ENCODE assay signal across 8 cellular contexts in the genomic region with DNA sequence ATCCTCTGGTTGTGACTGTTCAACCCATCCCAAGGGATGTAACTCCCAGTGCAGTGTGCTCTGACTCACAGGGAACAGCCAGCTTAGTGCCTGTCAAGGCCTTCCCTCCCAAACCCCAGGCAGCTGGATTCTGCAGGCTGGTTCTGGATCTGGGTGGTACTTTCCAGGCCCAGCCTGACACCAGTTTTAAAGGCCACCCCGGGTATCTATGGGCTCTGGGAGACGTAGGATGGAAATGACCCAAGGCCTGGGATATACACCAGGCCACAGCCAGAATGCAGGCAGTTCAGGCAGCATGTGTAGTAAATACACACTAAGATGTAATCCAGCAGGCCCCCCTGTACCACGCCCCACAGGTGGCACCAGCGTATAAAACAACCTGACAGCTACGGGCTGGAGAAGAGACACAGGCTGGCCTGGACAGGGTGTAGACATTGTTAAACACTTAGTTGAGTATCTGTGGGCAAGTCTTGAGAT.
DNase-seq lines count a peak whose midpoint lies in the region; ATAC-seq and TF ChIP-seq lines count a peak whose summit lies in the region.

No MANE protein-coding gene starts in this region.

- H3K4me3 ChIP-seq in IMR-90 (ENCODE audit: insufficient read depth, low read depth, low read length): no peak overlapping the region
- H3K4me3 ChIP-seq in kidney epithelial cell (ENCODE audit: low read depth, low read length): no peak overlapping the region

- ATAC-seq in GM21723 (IDR thresholded peaks at IDR 0.05; ENCODE audit: unreplicated experiment): peak; percentile 35
- peak; percentile 76 for ATAC-seq in IMR-90 (ENCODE audit: low read depth)

- dilution Hi-C loops in IMR-90 (cut with HindIII; ENCODE audit: low sequenced_read_pairs, unreplicated experiment): no loop called here

- peak overlapping the region; percentile 9 to 74; a peak in 3 of 4 replicates for H4K8ac ChIP-seq in IMR-90 (ENCODE audit: low read depth in 2 of 2, low read length in 2 of 2)

- no peak for TF ChIP-seq RAD21 in IMR-90 (IDR thresholded peaks at IDR 0.05; ENCODE audit: low read length)

- H3K23ac ChIP-seq in IMR-90 (ENCODE audit: low read depth, low read length): peak overlapping the region; percentile 79

- H3K9me1 ChIP-seq in IMR-90 (ENCODE audit: insufficient read depth, low read length): peaks cover 13% of the 10 kb centered on the region; the same call in 1 of the 2 replicates

- no TSS peak for BruUV-seq in IMR-90 (replicated peaks; lab: Mats Ljungman, UMichigan)

- H3K79me1 ChIP-seq in IMR-90 (ENCODE audit: low read depth in 1 of 2, low read length in 2 of 2): no peaks in the 10 kb centered on the region

- in situ Hi-C loops in IMR-90 (cut with MboI; ENCODE audit: low sequenced_read_pairs): loop anchor here (25.0 kb wide), 1 partner anchor 105 kb away; no protein-coding TSS in a partner anchor

- CTCF ChIA-PET in IMR-90 (lab: Yijun Ruan, JAX): interaction anchor here (0.6 to 1.5 kb wide), 4 partner anchors 26 to 183 kb away, joined by 3 to 6 read pairs (median 4); no protein-coding TSS in a partner anchor

- H2AFZ ChIP-seq in IMR-90 (replicated peaks; ENCODE audit: low read length, poor library complexity): peak overlapping the region; percentile 81

- H3K56ac ChIP-seq in IMR-90 (ENCODE audit: extremely low read depth, insufficient read depth, low read length): peak overlapping the region; percentile 77

- peak overlapping the region; percentile 56 for H3K14ac ChIP-seq in IMR-90 (replicated peaks; ENCODE audit: low read depth, low read length)

- intact Hi-C loops in IMR-90 (cut with micrococcal nuclease): no loop called here

- POLR2A ChIA-PET in IMR-90 (lab: Charles Lee; ENCODE audit: unreplicated experiment): no interaction called here

- peak overlapping the region; percentile 43; the same call in 2 of the 3 replicates for H2BK15ac ChIP-seq in IMR-90 (ENCODE audit: low read depth, low read length)

- TF ChIP-seq CTCF in IMR-90 (conservative IDR thresholded peaks at IDR 0.05; ENCODE audit: low read depth, low read length) (no peak), kidney epithelial cell (IDR thresholded peaks at IDR 0.05; ENCODE audit: insufficient read depth, low read length, poor library complexity, severe bottlenecking) (no peak)

- H2AK9ac ChIP-seq in IMR-90 (replicated peaks; ENCODE audit: low read depth, low read length, poor library complexity): peak overlapping the region; percentile 75

- peak overlapping the region; percentile 80 for H4K91ac ChIP-seq in IMR-90 (ENCODE audit: insufficient read depth, low read depth, low read length)

- H4K5ac ChIP-seq in IMR-90 (ENCODE audit: low read depth, low read length): peak overlapping the region; percentile 12; the same call in 1 of the 2 replicates

- H3K4me1 ChIP-seq in IMR-90 (ENCODE audit: control insufficient read depth, insufficient read depth, low read length): peaks cover 11% of the 10 kb centered on the region

- no peak for TF ChIP-seq POLR2A in IMR-90 (IDR thresholded peaks at IDR 0.05; ENCODE audit: low read depth, low read length)

- peak overlapping the region; percentile 94 for H3K4ac ChIP-seq in IMR-90 (ENCODE audit: low read depth, low read length)

- peak overlapping the region; percentile 80 for H3K4me2 ChIP-seq in IMR-90 (ENCODE audit: low read depth, low read length)

- no peaks in the 10 kb centered on the region for H3K27me3 ChIP-seq in IMR-90 (ENCODE audit: control insufficient read depth, insufficient read depth, low read length)
- no peaks in the 10 kb centered on the region for H3K27me3 ChIP-seq in kidney epithelial cell (ENCODE audit: control insufficient read depth, insufficient read depth, low read length)

- peak overlapping the region; percentile 90 for H2BK5ac ChIP-seq in IMR-90 (ENCODE audit: low read depth, low read length, poor library complexity, severe bottlenecking)

- no peaks in the 10 kb centered on the region for H3K9me3 ChIP-seq in IMR-90 (ENCODE audit: control insufficient read depth, insufficient read depth, low read length)

- H2AK5ac ChIP-seq in IMR-90 (ENCODE audit: low read depth, low read length): peak overlapping the region; percentile 73

- WGBS in IMR-90 (ENCODE audit: extremely low coverage in 2 of 2, insufficient read length in 1 of 2), 2 experiments: 60% methylated on average over 1 of the region's 5 CpGs; no CpG with 5 or more reads in 1 of the 2 experiments

- H3K9ac ChIP-seq in IMR-90 (ENCODE audit: low read depth, low read length): 0 out of 2 replicates have a peak overlapping the region, but pooled peaks have one; percentile 10

- H3K27ac ChIP-seq in IMR-90 (ENCODE audit: insufficient read depth, low read length): peak overlapping the region; percentile 53

- DNase-seq in ELF-1 (ENCODE audit: low read depth, low spot score): peak; percentile 81
- DNase-seq in IMR-90: peak; percentile 75
- DNase-seq in activated naive CD4-positive, alpha-beta T cell treated with Interleukin-2 at 50 U/mL for 16 hours: peak; percentile 31
- peak; percentile 34 for DNase-seq in kidney epithelial cell (ENCODE audit: low read depth)
- no peak for DNase-seq in NOMO-1 (lab: John Stamatoyannopoulos, UW; ENCODE audit: unreplicated experiment in 2 of 2)
- no peak for DNase-seq in SHP77 (lab: John Stamatoyannopoulos, UW)
- DNase-seq in NCI-H2171 treated with DMSO at 0.1 percent for 48 hours (lab: John Stamatoyannopoulos, UW): no peak

- peak overlapping the region; percentile 88 for H2BK20ac ChIP-seq in IMR-90 (ENCODE audit: low read depth, low read length)

- H3K36me3 ChIP-seq in IMR-90 (ENCODE audit: control insufficient read depth, insufficient read depth, low read length) (no peaks in the 10 kb centered on the region), kidney epithelial cell (ENCODE audit: control insufficient read depth, insufficient read depth, low read length) (no peaks in the 10 kb centered on the region)

- peak overlapping the region; percentile 91 for H2BK120ac ChIP-seq in IMR-90 (ENCODE audit: low read depth, low read length)

- peak overlapping the region; percentile 44 for H3K18ac ChIP-seq in IMR-90 (ENCODE audit: low read depth, low read length)

- no peaks in the 10 kb centered on the region for H4K20me1 ChIP-seq in IMR-90 (ENCODE audit: insufficient read depth, low read length)

TF ChIP-seq in IMR-90, 13 proteins besides CTCF, POLR2A, EP300 and RAD21:
- no peak for TF ChIP-seq MAZ (IDR thresholded peaks at IDR 0.05; ENCODE audit: borderline replicate concordance, low read depth, low read length)
- TF ChIP-seq CHD1 (IDR thresholded peaks at IDR 0.05; ENCODE audit: low read depth, low read length): no peak
- TF ChIP-seq, protein P1, sequence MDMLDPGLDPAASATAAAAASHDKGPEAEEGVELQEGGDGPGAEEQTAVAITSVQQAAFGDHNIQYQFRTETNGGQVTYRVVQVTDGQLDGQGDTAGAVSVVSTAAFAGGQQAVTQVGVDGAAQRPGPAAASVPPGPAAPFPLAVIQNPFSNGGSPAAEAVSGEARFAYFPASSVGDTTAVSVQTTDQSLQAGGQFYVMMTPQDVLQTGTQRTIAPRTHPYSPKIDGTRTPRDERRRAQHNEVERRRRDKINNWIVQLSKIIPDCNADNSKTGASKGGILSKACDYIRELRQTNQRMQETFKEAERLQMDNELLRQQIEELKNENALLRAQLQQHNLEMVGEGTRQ (IDR thresholded peaks at IDR 0.05; ENCODE audit: low read depth, low read length): no peak
- no peak for TF ChIP-seq MXI1 (IDR thresholded peaks at IDR 0.05; ENCODE audit: borderline replicate concordance, low read depth, low read length)
- TF ChIP-seq FOS (IDR thresholded peaks at IDR 0.05; ENCODE audit: low read depth, low read length): no peak
- no peak for TF ChIP-seq MAFK (IDR thresholded peaks at IDR 0.05; ENCODE audit: low read depth, low read length)
- no peak for TF ChIP-seq SMC3 (IDR thresholded peaks at IDR 0.05; ENCODE audit: low read depth, low read length)
- TF ChIP-seq RFX5 (IDR thresholded peaks at IDR 0.05; ENCODE audit: low read depth, low read length): no peak
- TF ChIP-seq ELK1 (IDR thresholded peaks at IDR 0.05; ENCODE audit: borderline replicate concordance, low read depth, low read length): no peak
- no peak for TF ChIP-seq BHLHE40 (IDR thresholded peaks at IDR 0.05; ENCODE audit: low read depth, low read length)
- no peak for TF ChIP-seq RCOR1 (IDR thresholded peaks at IDR 0.05; ENCODE audit: insufficient replicate concordance, low read length)
- TF ChIP-seq NFE2L2 (IDR thresholded peaks at IDR 0.05; ENCODE audit: low read depth, low read length): no peak
- no peak for TF ChIP-seq CEBPB (IDR thresholded peaks at IDR 0.05; ENCODE audit: low read depth, low read length)

Comparison
In these comparisons a context has a peak if more than half of its experiments do, and no peak if none do; other contexts are left out.
1. DNase-seq: peak in ELF-1 (single experiment), IMR-90 (single experiment), activated naive CD4-positive, alpha-beta T cell treated with Interleukin-2 at 50 U/mL for 16 hours (single experiment) and kidney epithelial cell (single experiment); none in NOMO-1 (0 of 2), SHP77 (0 of 2) and NCI-H2171 treated with DMSO at 0.1 percent for 48 hours (single experiment).